ENCODE assay signal across 18 cellular contexts in the genomic region with DNA sequence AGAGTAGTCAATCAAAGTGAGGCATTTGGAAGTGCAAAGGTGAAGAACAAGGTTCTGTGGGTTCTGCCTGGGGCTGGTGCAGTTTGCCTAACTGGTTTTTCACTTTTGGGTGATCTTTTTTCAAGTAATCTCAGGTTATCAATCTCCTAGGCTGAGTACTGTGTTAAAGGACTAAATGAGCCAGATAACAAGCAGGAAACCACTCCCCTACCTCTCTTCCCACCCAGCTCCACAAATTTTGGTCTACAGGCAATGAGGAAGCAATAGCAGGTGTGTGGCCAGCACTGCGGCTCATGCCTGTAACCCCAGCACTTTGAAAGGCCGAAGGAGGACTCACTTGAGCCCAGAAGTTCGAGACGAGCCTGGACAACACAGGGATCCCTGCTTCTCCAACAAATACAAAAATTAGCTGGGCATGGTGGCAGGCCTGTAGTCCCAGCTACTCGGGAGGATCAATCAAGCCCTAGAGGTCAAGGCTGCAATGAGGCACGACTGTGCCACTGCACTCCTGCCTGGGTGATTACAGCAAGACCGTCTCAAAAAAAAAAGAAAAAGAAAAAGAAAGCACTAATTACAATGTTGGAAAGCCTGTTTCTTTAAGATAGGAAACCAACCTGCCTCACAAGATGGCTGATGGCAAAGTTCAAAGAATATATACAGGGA.
"Had no signal": no experiment of that assay in that cellular context is flagged by ENCODE, and none has a peak within 500 bp of the region (broad histone marks: within the 10 kb centered on the region; RNA-seq: fewer than 3 reads in every experiment).

No MANE protein-coding gene starts in this region.

- H3K9me3 ChIP-seq: gastroesophageal sphincter, right atrium auricular region, tibial nerve had no signal

- H3K9me3 Mint-ChIP-seq: activated naive CD4-positive, alpha-beta T cell treated with anti-CD3 and anti-CD28 coated beads for 36 hours; activated T-helper 2 cell treated with anti-CD3 and anti-CD28 coated beads, Interferon-gamma antibody, Interleukin-2, Interleukin-4, amounts not matched to agents 10 μg/mL and 5 μg/mL and 100 μg/mL, durations not matched to agents 14 hours and 24 hours and 36 hours; naive B cell had no signal

- H3K27me3 ChIP-seq: dorsolateral prefrontal cortex, gastroesophageal sphincter, right atrium auricular region, tibial nerve had no signal

- H3K27me3 Mint-ChIP-seq: naive B cell had no signal

- H3K4me3 ChIP-seq: dorsolateral prefrontal cortex, gastroesophageal sphincter, right atrium auricular region, skin epidermis, tibial nerve had no signal

- H3K27ac ChIP-seq: dorsolateral prefrontal cortex, gastroesophageal sphincter, right atrium auricular region, tibial nerve had no signal

- H3K27ac Mint-ChIP-seq: activated naive CD4-positive, alpha-beta T cell treated with anti-CD3 and anti-CD28 coated beads for 36 hours; activated T-helper 2 cell treated with anti-CD3 and anti-CD28 coated beads, Interferon-gamma antibody, Interleukin-2, Interleukin-4, amounts not matched to agents 10 μg/mL and 5 μg/mL and 100 μg/mL, durations not matched to agents 14 hours and 24 hours and 36 hours had no signal

- ATAC-seq: gastroesophageal sphincter, left ventricle myocardium superior had no signal

- DNase-seq: activated CD4-positive, CD25-positive, alpha-beta regulatory T cell treated with anti-CD3 and anti-CD28 coated beads, Interleukin-2, amount 50 U/mL, for 72 hours; activated naive CD4-positive, alpha-beta T cell treated with anti-CD3 and anti-CD28 coated beads for 36 hours; activated T-cell treated with anti-CD3 and anti-CD28 coated beads for 4 hours; dorsolateral prefrontal cortex; kidney; left ventricle myocardium superior; naive B cell; occipital lobe; stimulated activated CD4-positive, alpha-beta T cell treated with anti-CD3 and anti-CD28 coated beads, Interleukin-4, amount 100 ng/mL, for 24 hours; stimulated activated naive CD4-positive, alpha-beta T cell; substantia nigra; SW 1271; T-helper 9 cell had no signal
